ENCODE assay signal across 8 cellular contexts in genomic region chr11:90223248-90223585, GRCh38. TPM values are rescaled to one million over a fixed set of nuclear protein-coding genes. Genes with fewer than 3 reads are reported as not detected.
A peak's percentile ranks its signal among the peaks of the same experiment; 100 is the strongest.
DNase-seq lines count a peak whose midpoint lies in the region; ATAC-seq and TF ChIP-seq lines count a peak whose summit lies in the region.

No MANE protein-coding gene starts in this region.

- H3K4me2 ChIP-seq in H9 (ENCODE audit: insufficient read depth, insufficient read length, low read length), result peak overlapping the region; percentile 97

- no peaks in the 10 kb centered on the region for H3K9me3 ChIP-seq in CD8-positive, alpha-beta T cell (ENCODE audit: low read length)
- no peaks in the 10 kb centered on the region for H3K9me3 ChIP-seq in H9 (ENCODE audit: control insufficient read depth, low read depth, low read length)

- no peaks in the 10 kb centered on the region for H3K36me3 ChIP-seq in CD8-positive, alpha-beta T cell (ENCODE audit: insufficient read depth, low read length)

- H3K4me1 Mint-ChIP-seq in CD8-positive, alpha-beta T cell (ENCODE audit: low read depth), result peaks cover 53% of the 10 kb centered on the region
- H3K4me1 Mint-ChIP-seq in H9, result peaks cover 50 to 60% of the 10 kb centered on the region in 2 experiments

- peak overlapping the region; percentile 96 for H3K4me3 Mint-ChIP-seq in CD8-positive, alpha-beta T cell
- peak overlapping the region; percentile 99 to 100 for H3K4me3 Mint-ChIP-seq in H9

- no peaks in the 10 kb centered on the region for H3K27me3 ChIP-seq in CD8-positive, alpha-beta T cell (ENCODE audit: insufficient read depth, low read length)
- no peaks in the 10 kb centered on the region for H3K27me3 ChIP-seq in H9 (ENCODE audit: insufficient read depth, low read length)

- H3K79me2 ChIP-seq in H9 (ENCODE audit: insufficient read depth, low read length), result peaks cover 38% of the 10 kb centered on the region; the same call in 1 of the 2 replicates

- no peak overlapping the region for H2BK15ac ChIP-seq in H9 (ENCODE audit: low read depth, low read length)

- H3K56ac ChIP-seq in H9 (ENCODE audit: insufficient read length, low read depth, low read length), result no peak overlapping the region

- peak overlapping the region; percentile 94 for H3K27ac Mint-ChIP-seq in CD8-positive, alpha-beta T cell
- peak overlapping the region; percentile 70 to 95 (median 89); a peak in 5 of 7 replicates for H3K27ac Mint-ChIP-seq in H9

- H3K79me1 ChIP-seq in H9 (ENCODE audit: insufficient read depth, low read depth, low read length, poor library complexity, severe bottlenecking), result no peaks in the 10 kb centered on the region

- H2BK20ac ChIP-seq in H9 (ENCODE audit: low read depth, low read length, poor library complexity, severe bottlenecking), result no peak overlapping the region

- ATAC-seq in CD8-positive, alpha-beta T cell, result peak; percentile 73
- ATAC-seq in SK-N-SH treated with all-trans-retinoic acid at 6 μM for 48 hours, result peak; percentile 79
- ATAC-seq in Right ventricle myocardium superior (ENCODE audit: poor library complexity), result peak; percentile 70
- ATAC-seq in sciatic nerve, result peak; percentile 78

- no peak for TF ChIP-seq CTCF in CD8-positive, alpha-beta T cell (IDR thresholded peaks at IDR 0.05)
- TF ChIP-seq CTCF in H9 (conservative IDR thresholded peaks at IDR 0.05), result no peak

- no peak overlapping the region for H3K4ac ChIP-seq in H9 (ENCODE audit: low read depth, low read length)

- no peak overlapping the region for H4K8ac ChIP-seq in H9 (replicated peaks; ENCODE audit: insufficient read length, low read depth, low read length)

- peak overlapping the region; percentile 55 for H3K4me3 ChIP-seq in CD8-positive, alpha-beta T cell (ENCODE audit: low read depth, low read length)

- H3K27ac ChIP-seq in CD8-positive, alpha-beta T cell (ENCODE audit: low read depth, low read length), result peak overlapping the region; percentile 80
- H3K27ac ChIP-seq in H9 (ENCODE audit: insufficient read length, low read depth, low read length), result no peak overlapping the region

- no peak overlapping the region for H2AK5ac ChIP-seq in H9 (ENCODE audit: insufficient read length, low read length)

- H3T11ph ChIP-seq in H9 (ENCODE audit: low read length), result no peak overlapping the region

- peaks cover under 1% of the 10 kb centered on the region for H3K9me3 Mint-ChIP-seq in CD8-positive, alpha-beta T cell
- H3K9me3 Mint-ChIP-seq in H9, result peaks cover 5 to 12% of the 10 kb centered on the region in 2 experiments; a peak in 4 of 5 replicates

- no peak overlapping the region for H3K23ac ChIP-seq in H9 (ENCODE audit: insufficient read length, low read depth, low read length)

- CTCF ChIA-PET in CD8-positive, alpha-beta T cell (lab: Charles Lee), result interaction anchor here (1.6 kb wide), 1 partner anchor 18 kb away, joined by 6 read pairs; no protein-coding TSS in a partner anchor

- peaks cover 6% of the 10 kb centered on the region for H3K23me2 ChIP-seq in H9 (ENCODE audit: insufficient read length, low read depth, low read length, poor library complexity, severe bottlenecking)

- no peaks in the 10 kb centered on the region for H3K27me3 Mint-ChIP-seq in CD8-positive, alpha-beta T cell (ENCODE audit: low read depth)
- H3K27me3 Mint-ChIP-seq in H9 (ENCODE audit: low read depth), result no peaks in the 10 kb centered on the region

- no CpG with 5 or more reads among the region's 12 CpGs for WGBS in H9 (ENCODE audit: extremely low coverage, insufficient read length, low lambda C conversion rate)

- peaks cover 32% of the 10 kb centered on the region for H3K4me1 ChIP-seq in CD8-positive, alpha-beta T cell (ENCODE audit: insufficient read depth, low read length)
- peaks cover 2% of the 10 kb centered on the region; the same call in 1 of the 2 replicates for H3K4me1 ChIP-seq in H9 (ENCODE audit: insufficient read depth, low read length)

- no peak for DNase-seq in CD8-positive, alpha-beta T cell
- DNase-seq in H9, result no peak
- DNase-seq in Right ventricle myocardium superior, result no peak
- DNase-seq in sciatic nerve (ENCODE audit: low spot score), result no peak
- DNase-seq in GOT3 (lab: John Stamatoyannopoulos, UW), result no peak
- DNase-seq in posterior cingulate gyrus, result no peak
- DNase-seq in MV-4-11 (lab: John Stamatoyannopoulos, UW), result no peak

- H3K18ac ChIP-seq in H9 (ENCODE audit: insufficient read length, low read depth, low read length), result no peak overlapping the region

- H3K14ac ChIP-seq in H9 (ENCODE audit: insufficient read depth, low read length), result peak overlapping the region; percentile 44

- intact Hi-C loops in CD8-positive, alpha-beta T cell (cut with DNase I, micrococcal nuclease), result loop anchor here in 1 of 2 experiments (10.0 kb wide), 1 partner anchor 1888 kb away; the partner anchor contains the start of gene CTSC
- intact Hi-C loops in Right ventricle myocardium superior (cut with DNase I), result no loop called here
- intact Hi-C loops in sciatic nerve (cut with DNase I), result no loop called here
- intact Hi-C loops in posterior cingulate gyrus (cut with DNase I), result no loop called here

- peaks cover 25% of the 10 kb centered on the region for H3K36me3 Mint-ChIP-seq in CD8-positive, alpha-beta T cell
- peaks cover 9 to 22% (median 19%) of the 10 kb centered on the region in 3 experiments for H3K36me3 Mint-ChIP-seq in H9 (ENCODE audit: insufficient read depth in 1 of 3, low read depth in 3 of 3)

- peak overlapping the region; percentile 56 for H3K9ac ChIP-seq in H9 (ENCODE audit: extremely low read depth, insufficient read length, low read length)

- no peak overlapping the region for H2BK5ac ChIP-seq in H9 (ENCODE audit: insufficient read length, low read length)

- POLR2A ChIA-PET in CD8-positive, alpha-beta T cell (lab: Charles Lee), result interaction anchor here (0.7 to 1.9 kb wide), 2 partner anchors 10 to 11 kb away, joined by 3 to 5 read pairs; no protein-coding TSS in a partner anchor

- H2BK12ac ChIP-seq in H9 (ENCODE audit: insufficient read length, low read depth, low read length), result no peak overlapping the region

- H4K91ac ChIP-seq in H9 (ENCODE audit: insufficient read length, low read depth, low read length), result no peak overlapping the region

- H4K5ac ChIP-seq in H9 (ENCODE audit: insufficient read length, low read depth, low read length), result no peak overlapping the region

- H4K20me1 ChIP-seq in H9 (ENCODE audit: control insufficient read depth, insufficient read depth, insufficient read length), result no peaks in the 10 kb centered on the region

- peak overlapping the region; percentile 82 for H2AFZ ChIP-seq in H9 (ENCODE audit: low read length)

- no peak overlapping the region for H2BK120ac ChIP-seq in H9 (ENCODE audit: low read depth, low read length, poor library complexity, severe bottlenecking)

TF ChIP-seq in SK-N-SH treated with all-trans-retinoic acid at 6 μM for 48 hours, 23 proteins besides CTCF, POLR2A, EP300 and RAD21 (continues in another document):
- TF ChIP-seq ZC3H10 (CRISPR knock-in tag; IDR thresholded peaks at IDR 0.05) (no peak), CSDC2 (CRISPR knock-in tag; IDR thresholded peaks at IDR 0.05) (no peak), RARB (CRISPR knock-in tag; IDR thresholded peaks at IDR 0.05) (no peak), PATZ1 (CRISPR knock-in tag; IDR thresholded peaks at IDR 0.05; ENCODE audit: borderline replicate concordance) (no peak), OSR1 (CRISPR knock-in tag; IDR thresholded peaks at IDR 0.05) (no peak), GLIS3 (CRISPR knock-in tag; IDR thresholded peaks at IDR 0.05) (no peak), ESRRG (CRISPR knock-in tag; IDR thresholded peaks at IDR 0.05) (no peak), SNAI2 (CRISPR knock-in tag; IDR thresholded peaks at IDR 0.05) (no peak), PPARA (CRISPR knock-in tag; IDR thresholded peaks at IDR 0.05; ENCODE audit: borderline replicate concordance) (no peak), ARNTL (CRISPR knock-in tag; IDR thresholded peaks at IDR 0.05; ENCODE audit: borderline replicate concordance, low read depth) (no peak), BACH2 (CRISPR knock-in tag; IDR thresholded peaks at IDR 0.05; ENCODE audit: borderline replicate concordance) (no peak), TSHZ2 (CRISPR knock-in tag; IDR thresholded peaks at IDR 0.05) (no peak)

RNA-seq across cellular contexts. Expression of gene CHORDC1, which starts 0.4 kb away (rescaled TPM):
- 10 to 100 TPM; 83.3 to 83.8 TPM for total RNA-seq in CD8-positive, alpha-beta T cell
- 76.6 and 77.7 TPM in 2 replicates for total RNA-seq in H9 (2021)
- total RNA-seq in Right ventricle myocardium superior, result 37.9 TPM
- 44.5 TPM for total RNA-seq in sciatic nerve
